Comparison of ENCODE assay signal across 25 cellular contexts in genomic region chr19:18729933-18730530, GRCh38.
"Had no signal": no experiment of that assay in that cellular context is flagged by ENCODE, and none has a peak within 500 bp of the region (broad histone marks: within the 10 kb centered on the region; RNA-seq: fewer than 3 reads in every experiment).

No MANE protein-coding gene starts in this region.

- H3K4me3 ChIP-seq: cardiac muscle cell, Peyer's patch had no signal

- H3K27me3 ChIP-seq: brain microvascular endothelial cell, cardiac muscle cell, Peyer's patch had no signal

- H3K9me3 Mint-ChIP-seq: activated T-helper 1 cell treated with anti-CD3 and anti-CD28 coated beads, Interleukin-12 subunit alpha, Interleukin-12 subunit beta, Interleukin-2, Interleukin-4 antibody, amounts not matched to agents 30 ng/mL and 10 ng/mL and 1 ng/mL, durations not matched to agents 14 hours and 24 hours and 36 hours had no signal

- ATAC-seq: activated CD4-positive, CD25-positive, alpha-beta regulatory T cell treated with anti-CD3 and anti-CD28 coated beads, Interleukin-2, amount 50 U/mL, for 24 hours had no signal

- H3K9me3 ChIP-seq: Peyer's patch had no signal

- H3K36me3 Mint-ChIP-seq: activated naive CD8-positive, alpha-beta T cell had no signal

- H3K27ac ChIP-seq: brain microvascular endothelial cell, Peyer's patch had no signal

- H3K4me3 Mint-ChIP-seq: activated CD8-positive, alpha-beta T cell treated with anti-CD3 and anti-CD28 coated beads, Interleukin-2, amount 10 ng/mL, durations not matched to agents 7 days and 5 days; activated naive CD8-positive, alpha-beta T cell; activated T-helper 1 cell treated with anti-CD3 and anti-CD28 coated beads, Interleukin-12 subunit alpha, Interleukin-12 subunit beta, Interleukin-2, Interleukin-4 antibody, amounts not matched to agents 30 ng/mL and 10 ng/mL and 1 ng/mL, durations not matched to agents 14 hours and 24 hours and 36 hours had no signal

- H3K27me3 Mint-ChIP-seq: activated naive CD8-positive, alpha-beta T cell had no signal

- H3K27ac Mint-ChIP-seq: activated CD8-positive, alpha-beta T cell treated with anti-CD3 and anti-CD28 coated beads, Interleukin-2, amount 10 ng/mL, durations not matched to agents 7 days and 5 days; activated naive CD8-positive, alpha-beta T cell; activated T-helper 1 cell treated with anti-CD3 and anti-CD28 coated beads, Interleukin-12 subunit alpha, Interleukin-12 subunit beta, Interleukin-2, Interleukin-4 antibody, amounts not matched to agents 30 ng/mL and 10 ng/mL and 1 ng/mL, durations not matched to agents 14 hours and 24 hours and 36 hours had no signal

- DNase-seq: activated CD4-positive, alpha-beta T cell treated with anti-CD3 and anti-CD28 coated beads for 4 hours; activated CD4-positive, alpha-beta T cell treated with anti-CD3 and anti-CD28 coated beads, Interleukin-2, amount 50 U/mL, for 4 hours; activated CD8-positive, alpha-beta memory T cell treated with anti-CD3 and anti-CD28 coated beads, Interleukin-2, amount 50 U/mL, for 48 hours; activated CD8-positive, alpha-beta T cell treated with anti-CD3 and anti-CD28 coated beads, Interleukin-2, amount 10 ng/mL, durations not matched to agents 7 days and 5 days; activated effector memory CD4-positive, alpha-beta T cell treated with Interleukin-2 at 50 U/mL for 16 hours; activated naive CD4-positive, alpha-beta T cell; activated T-cell treated with anti-CD3 and anti-CD28 coated beads, Interleukin-2, amount 50 U/mL, for 1 hour; amygdala; brain microvascular endothelial cell; MM.1S; NCI-H1105; NCI-H1436 treated with DMSO at 0.1 percent for 48 hours; NCI-H187; NCI-H2081; NCI-H510A treated with DMSO at 0.1 percent for 48 hours; NCI-H69; NK-92 treated with Interleukin-12 subunit alpha and Interleukin-12 subunit beta, amount 100 ng/mL, for 24 hours; Peyer's patch; SIG-M5; T-helper 2 cell; T1000 had no signal

- H3K36me3 ChIP-seq: brain microvascular endothelial cell, cardiac muscle cell, Peyer's patch had no signal
